18 cellular contexts compared by ENCODE assay signal in genomic region chr7:6023974-6024435, GRCh38. TPM values are rescaled to one million over a fixed set of nuclear protein-coding genes. Genes with fewer than 3 reads are reported as not detected.
DNase-seq lines count a peak whose midpoint lies in the region; ATAC-seq and TF ChIP-seq lines count a peak whose summit lies in the region.
"Had no signal": no experiment of that assay in that cellular context is flagged by ENCODE, and none has a peak within 500 bp of the region (broad histone marks: within the 10 kb centered on the region; RNA-seq: fewer than 3 reads in every experiment).

No MANE protein-coding gene starts in this region.

- H3K27ac Mint-ChIP-seq in CD4-positive, alpha-beta memory T cell: peak overlapping the region in 6 of 7 donors; percentile 60 to 87 (median 72)
- peak overlapping the region; percentile 8 for H3K27ac Mint-ChIP-seq in activated naive CD8-positive, alpha-beta T cell treated with anti-CD3 and anti-CD28 coated beads, Interleukin-2, amount 50 U/mL, for 24 hours
- peak overlapping the region in 5 of 6 donors; percentile 30 to 90 (median 55) for H3K27ac Mint-ChIP-seq in naive B cell
- H3K27ac Mint-ChIP-seq: activated T-helper 2 cell treated with anti-CD3 and anti-CD28 coated beads, Interferon-gamma antibody, Interleukin-2, Interleukin-4, amounts not matched to agents 10 μg/mL and 5 μg/mL and 100 μg/mL, durations not matched to agents 14 hours and 24 hours and 36 hours had no signal

- peak overlapping the region in 1 of 8 donors; percentile 3 for H3K4me3 Mint-ChIP-seq in CD4-positive, alpha-beta memory T cell
- H3K4me3 Mint-ChIP-seq in activated naive CD8-positive, alpha-beta T cell treated with anti-CD3 and anti-CD28 coated beads, Interleukin-2, amount 50 U/mL, for 24 hours: no peak overlapping the region
- H3K4me3 Mint-ChIP-seq in naive B cell: peak overlapping the region in 1 of 8 donors; percentile 17
- H3K4me3 Mint-ChIP-seq: brain had no signal

- no peak for DNase-seq in CD4-positive, alpha-beta memory T cell
- DNase-seq in KBM-7: peak; percentile 17
- DNase-seq in activated naive CD8-positive, alpha-beta T cell treated with anti-CD3 and anti-CD28 coated beads, Interleukin-2, amount 50 U/mL, for 24 hours: no peak
- no peak for DNase-seq in naive B cell
- no peak for DNase-seq in vagina (ENCODE audit: extremely low spot score in 2 of 2)
- DNase-seq in UCSD-AML1 (lab: John Stamatoyannopoulos, UW; ENCODE audit: unreplicated experiment): no peak
- DNase-seq in ecto neural progenitor cell (ENCODE audit: low spot score): no peak
- DNase-seq in 8988T: no peak
- DNase-seq: GDM1; islet precursor cell; Karpas-422; NCI-H2029 treated with DMSO at 0.1 percent for 48 hours; sigmoid colon; stimulated activated CD4-positive, alpha-beta T cell treated with anti-CD3 and anti-CD28 coated beads, Interleukin-4, amount 100 ng/mL, for 4 hours; stimulated activated naive CD4-positive, alpha-beta T cell treated with Interleukin-2 at 50 U/mL for 16 hours had no signal

- H3K4me1 Mint-ChIP-seq in CD4-positive, alpha-beta memory T cell: peaks cover 10 to 30% (median 16%) of the 10 kb centered on the region in 4 donors
- peaks cover 22% of the 10 kb centered on the region for H3K4me1 Mint-ChIP-seq in activated naive CD8-positive, alpha-beta T cell treated with anti-CD3 and anti-CD28 coated beads, Interleukin-2, amount 50 U/mL, for 24 hours
- H3K4me1 Mint-ChIP-seq in naive B cell: peaks cover 16 to 18% (median 16%) of the 10 kb centered on the region in 3 donors
- H3K4me1 Mint-ChIP-seq: brain had no signal

- CTCF ChIA-PET in CD4-positive, alpha-beta memory T cell (lab: Charles Lee; ENCODE audit: partially characterized antibody): no interaction called here

- no peaks in the 10 kb centered on the region for H3K27me3 ChIP-seq in CD4-positive, alpha-beta memory T cell (ENCODE audit: insufficient read depth, low read length)
- no peaks in the 10 kb centered on the region for H3K27me3 ChIP-seq in vagina
- H3K27me3 ChIP-seq: sigmoid colon had no signal

- H3K4me1 ChIP-seq in CD4-positive, alpha-beta memory T cell (ENCODE audit: insufficient read depth, low read length): peaks cover 25% of the 10 kb centered on the region
- no peaks in the 10 kb centered on the region for H3K4me1 ChIP-seq in vagina
- H3K4me1 ChIP-seq: sigmoid colon had no signal

- no peaks in the 10 kb centered on the region for H3K9me3 ChIP-seq in CD4-positive, alpha-beta memory T cell (ENCODE audit: control insufficient read depth in 1 of 2, low read length in 2 of 2)
- H3K9me3 ChIP-seq in vagina: no peaks in the 10 kb centered on the region
- H3K9me3 ChIP-seq: sigmoid colon had no signal

- TF ChIP-seq CTCF in vagina (IDR thresholded peaks at IDR 0.05): no peak

- in situ Hi-C loops in KBM-7 (cut with MboI; ENCODE audit: low pct_unique_long_range_greater_than_20kb, low sequenced_read_pairs): no loop called here

- no peak overlapping the region for H3K4me3 ChIP-seq in CD4-positive, alpha-beta memory T cell (ENCODE audit: low read length in 2 of 2)
- H3K4me3 ChIP-seq in vagina: no peak overlapping the region
- H3K4me3 ChIP-seq: sigmoid colon had no signal

- no peak for TF ChIP-seq POLR2A in vagina (IDR thresholded peaks at IDR 0.05)

- H3K9me3 Mint-ChIP-seq in CD4-positive, alpha-beta memory T cell: no peaks in the 10 kb centered on the region
- no peaks in the 10 kb centered on the region for H3K9me3 Mint-ChIP-seq in activated naive CD8-positive, alpha-beta T cell treated with anti-CD3 and anti-CD28 coated beads, Interleukin-2, amount 50 U/mL, for 24 hours
- H3K9me3 Mint-ChIP-seq in naive B cell: no peaks in the 10 kb centered on the region
- H3K9me3 Mint-ChIP-seq: activated T-helper 2 cell treated with anti-CD3 and anti-CD28 coated beads, Interferon-gamma antibody, Interleukin-2, Interleukin-4, amounts not matched to agents 10 μg/mL and 5 μg/mL and 100 μg/mL, durations not matched to agents 14 hours and 24 hours and 36 hours; brain had no signal

- intact Hi-C loops in CD4-positive, alpha-beta memory T cell (cut with micrococcal nuclease): no loop called here
- intact Hi-C loops in vagina (cut with DNase I): no loop called here

- H3K27me3 Mint-ChIP-seq in CD4-positive, alpha-beta memory T cell: no peaks in the 10 kb centered on the region
- no peaks in the 10 kb centered on the region for H3K27me3 Mint-ChIP-seq in activated naive CD8-positive, alpha-beta T cell treated with anti-CD3 and anti-CD28 coated beads, Interleukin-2, amount 50 U/mL, for 24 hours
- no peaks in the 10 kb centered on the region for H3K27me3 Mint-ChIP-seq in naive B cell

- no peak for ATAC-seq in activated naive CD8-positive, alpha-beta T cell treated with anti-CD3 and anti-CD28 coated beads, Interleukin-2, amount 50 U/mL, for 24 hours
- ATAC-seq in naive B cell (ENCODE audit: low read depth in 2 of 2): no peak

- peaks cover 61 to 85% of the 10 kb centered on the region in 2 donors for H3K36me3 Mint-ChIP-seq in CD4-positive, alpha-beta memory T cell
- peaks cover 63% of the 10 kb centered on the region for H3K36me3 Mint-ChIP-seq in activated naive CD8-positive, alpha-beta T cell treated with anti-CD3 and anti-CD28 coated beads, Interleukin-2, amount 50 U/mL, for 24 hours (ENCODE audit: low read depth)
- peaks cover 18 to 23% of the 10 kb centered on the region in 2 donors for H3K36me3 Mint-ChIP-seq in naive B cell

- H3K27ac ChIP-seq in CD4-positive, alpha-beta memory T cell (ENCODE audit: low read depth, low read length): no peak overlapping the region
- no peak overlapping the region for H3K27ac ChIP-seq in vagina
- H3K27ac ChIP-seq: sigmoid colon had no signal

- H3K36me3 ChIP-seq in CD4-positive, alpha-beta memory T cell (ENCODE audit: insufficient read depth, low read length): peaks cover 65% of the 10 kb centered on the region
- peaks cover 7 to 70% of the 10 kb centered on the region in 2 donors for H3K36me3 ChIP-seq in vagina

- POLR2A ChIA-PET in CD4-positive, alpha-beta memory T cell (lab: Charles Lee; ENCODE audit: partially characterized antibody): no interaction called here

RNA-seq across cellular contexts. Expression of gene ANKRD61, which starts 7.2 kb away (rescaled TPM):
- not detected for total RNA-seq in CD4-positive, alpha-beta memory T cell
- under 1 TPM in 1 of 2 donors, not detected in 1; 0.40 TPM for polyA plus RNA-seq in CD4-positive, alpha-beta memory T cell
- polyA plus RNA-seq in naive B cell (ENCODE audit: low read depth in 6 of 6): under 1 TPM in 4 of 6 donors, not detected in 2; 0.25 to 0.85 (median 0.41) TPM
- total RNA-seq in vagina: not detected
- total RNA-seq: sigmoid colon had no signal
- polyA plus RNA-seq: neural cell, sigmoid colon had no signal

RNA-seq across cellular contexts. Expression of gene AIMP2, which starts 14.9 kb away (rescaled TPM):
- total RNA-seq in CD4-positive, alpha-beta memory T cell: 10 to 100 TPM; 10.7 to 10.8 TPM
- 10 to 100 TPM; 20.1 to 20.8 TPM for polyA plus RNA-seq in CD4-positive, alpha-beta memory T cell
- 10 to 100 TPM; 14.2 to 24.3 (median 17.1) TPM for polyA plus RNA-seq in naive B cell (ENCODE audit: low read depth in 6 of 6)
- total RNA-seq in vagina: 38.1 TPM

RNA-seq across cellular contexts. Expression of gene PMS2, which starts 15.2 kb away (rescaled TPM):
- 10 to 100 TPM; 22.7 to 23.2 TPM for total RNA-seq in CD4-positive, alpha-beta memory T cell
- polyA plus RNA-seq in CD4-positive, alpha-beta memory T cell: 10 to 100 TPM in 1 of 2 donors, 1 to 10 TPM in 1; 7.6 to 14.2 TPM
- 10 to 100 TPM in 3 of 6 donors, 1 to 10 TPM in 3; 2.9 to 12.9 (median 10.1) TPM for polyA plus RNA-seq in naive B cell (ENCODE audit: low read depth in 6 of 6)
- total RNA-seq in vagina: 15.2 TPM

RNA-seq across cellular contexts. Expression of gene EIF2AK1, which starts 35.0 kb away (rescaled TPM):
- 10 to 100 TPM; 69.9 to 77.0 TPM for total RNA-seq in CD4-positive, alpha-beta memory T cell
- 10 to 100 TPM; 79.4 to 90.7 TPM for polyA plus RNA-seq in CD4-positive, alpha-beta memory T cell
- 100 to 1,000 TPM in 1 of 6 donors, 10 to 100 TPM in 5; 72.1 to 104 (median 92.5) TPM for polyA plus RNA-seq in naive B cell (ENCODE audit: low read depth in 6 of 6)
- total RNA-seq in vagina: 67.3 TPM

RNA-seq across cellular contexts. Expression of gene RSPH10B, which starts 53.5 kb away (rescaled TPM):
- total RNA-seq in CD4-positive, alpha-beta memory T cell: not detected
- not detected for polyA plus RNA-seq in CD4-positive, alpha-beta memory T cell
- polyA plus RNA-seq in naive B cell (ENCODE audit: low read depth in 6 of 6): not detected
- not detected for total RNA-seq in vagina

Comparison
In these comparisons a context has a peak if more than half of its experiments do, and no peak if none do; other contexts are left out.
1. H3K27ac Mint-ChIP-seq: peak in every context shown above with its lines; median percentile 72 in CD4-positive, alpha-beta memory T cell; 55 in naive B cell; 8 in activated naive CD8-positive, alpha-beta T cell treated with anti-CD3 and anti-CD28 coated beads, Interleukin-2, amount 50 U/mL, for 24 hours.